ENCODE assay signal across 1 cellular context in the genomic region with DNA sequence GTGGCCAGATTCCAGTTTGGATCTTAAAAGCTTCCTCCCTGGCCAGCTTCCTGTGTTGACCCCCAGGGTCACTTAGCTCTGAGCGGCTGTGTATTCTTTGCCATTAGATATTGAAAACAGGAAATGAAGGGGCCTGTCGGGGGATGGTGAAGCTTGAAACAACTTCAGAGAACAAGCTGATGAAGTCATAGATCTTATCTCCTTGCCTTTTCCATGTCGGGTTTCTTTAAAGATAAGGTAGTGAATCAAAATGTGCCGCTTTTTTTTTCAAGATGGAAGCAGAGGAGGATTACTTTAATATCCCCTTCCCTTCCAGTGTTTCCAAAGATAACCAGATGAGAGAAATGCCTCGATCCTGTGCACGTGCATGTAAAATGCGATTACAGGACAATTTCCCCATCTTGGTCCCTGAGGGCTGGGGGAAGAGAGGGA.
TF ChIP-seq lines count a peak whose summit lies in the region.

No MANE protein-coding gene starts in this region.

TF ChIP-seq in GM23338, 12 proteins besides CTCF, POLR2A, EP300 and RAD21 (continued from another document):
- TF ChIP-seq, protein P1, sequence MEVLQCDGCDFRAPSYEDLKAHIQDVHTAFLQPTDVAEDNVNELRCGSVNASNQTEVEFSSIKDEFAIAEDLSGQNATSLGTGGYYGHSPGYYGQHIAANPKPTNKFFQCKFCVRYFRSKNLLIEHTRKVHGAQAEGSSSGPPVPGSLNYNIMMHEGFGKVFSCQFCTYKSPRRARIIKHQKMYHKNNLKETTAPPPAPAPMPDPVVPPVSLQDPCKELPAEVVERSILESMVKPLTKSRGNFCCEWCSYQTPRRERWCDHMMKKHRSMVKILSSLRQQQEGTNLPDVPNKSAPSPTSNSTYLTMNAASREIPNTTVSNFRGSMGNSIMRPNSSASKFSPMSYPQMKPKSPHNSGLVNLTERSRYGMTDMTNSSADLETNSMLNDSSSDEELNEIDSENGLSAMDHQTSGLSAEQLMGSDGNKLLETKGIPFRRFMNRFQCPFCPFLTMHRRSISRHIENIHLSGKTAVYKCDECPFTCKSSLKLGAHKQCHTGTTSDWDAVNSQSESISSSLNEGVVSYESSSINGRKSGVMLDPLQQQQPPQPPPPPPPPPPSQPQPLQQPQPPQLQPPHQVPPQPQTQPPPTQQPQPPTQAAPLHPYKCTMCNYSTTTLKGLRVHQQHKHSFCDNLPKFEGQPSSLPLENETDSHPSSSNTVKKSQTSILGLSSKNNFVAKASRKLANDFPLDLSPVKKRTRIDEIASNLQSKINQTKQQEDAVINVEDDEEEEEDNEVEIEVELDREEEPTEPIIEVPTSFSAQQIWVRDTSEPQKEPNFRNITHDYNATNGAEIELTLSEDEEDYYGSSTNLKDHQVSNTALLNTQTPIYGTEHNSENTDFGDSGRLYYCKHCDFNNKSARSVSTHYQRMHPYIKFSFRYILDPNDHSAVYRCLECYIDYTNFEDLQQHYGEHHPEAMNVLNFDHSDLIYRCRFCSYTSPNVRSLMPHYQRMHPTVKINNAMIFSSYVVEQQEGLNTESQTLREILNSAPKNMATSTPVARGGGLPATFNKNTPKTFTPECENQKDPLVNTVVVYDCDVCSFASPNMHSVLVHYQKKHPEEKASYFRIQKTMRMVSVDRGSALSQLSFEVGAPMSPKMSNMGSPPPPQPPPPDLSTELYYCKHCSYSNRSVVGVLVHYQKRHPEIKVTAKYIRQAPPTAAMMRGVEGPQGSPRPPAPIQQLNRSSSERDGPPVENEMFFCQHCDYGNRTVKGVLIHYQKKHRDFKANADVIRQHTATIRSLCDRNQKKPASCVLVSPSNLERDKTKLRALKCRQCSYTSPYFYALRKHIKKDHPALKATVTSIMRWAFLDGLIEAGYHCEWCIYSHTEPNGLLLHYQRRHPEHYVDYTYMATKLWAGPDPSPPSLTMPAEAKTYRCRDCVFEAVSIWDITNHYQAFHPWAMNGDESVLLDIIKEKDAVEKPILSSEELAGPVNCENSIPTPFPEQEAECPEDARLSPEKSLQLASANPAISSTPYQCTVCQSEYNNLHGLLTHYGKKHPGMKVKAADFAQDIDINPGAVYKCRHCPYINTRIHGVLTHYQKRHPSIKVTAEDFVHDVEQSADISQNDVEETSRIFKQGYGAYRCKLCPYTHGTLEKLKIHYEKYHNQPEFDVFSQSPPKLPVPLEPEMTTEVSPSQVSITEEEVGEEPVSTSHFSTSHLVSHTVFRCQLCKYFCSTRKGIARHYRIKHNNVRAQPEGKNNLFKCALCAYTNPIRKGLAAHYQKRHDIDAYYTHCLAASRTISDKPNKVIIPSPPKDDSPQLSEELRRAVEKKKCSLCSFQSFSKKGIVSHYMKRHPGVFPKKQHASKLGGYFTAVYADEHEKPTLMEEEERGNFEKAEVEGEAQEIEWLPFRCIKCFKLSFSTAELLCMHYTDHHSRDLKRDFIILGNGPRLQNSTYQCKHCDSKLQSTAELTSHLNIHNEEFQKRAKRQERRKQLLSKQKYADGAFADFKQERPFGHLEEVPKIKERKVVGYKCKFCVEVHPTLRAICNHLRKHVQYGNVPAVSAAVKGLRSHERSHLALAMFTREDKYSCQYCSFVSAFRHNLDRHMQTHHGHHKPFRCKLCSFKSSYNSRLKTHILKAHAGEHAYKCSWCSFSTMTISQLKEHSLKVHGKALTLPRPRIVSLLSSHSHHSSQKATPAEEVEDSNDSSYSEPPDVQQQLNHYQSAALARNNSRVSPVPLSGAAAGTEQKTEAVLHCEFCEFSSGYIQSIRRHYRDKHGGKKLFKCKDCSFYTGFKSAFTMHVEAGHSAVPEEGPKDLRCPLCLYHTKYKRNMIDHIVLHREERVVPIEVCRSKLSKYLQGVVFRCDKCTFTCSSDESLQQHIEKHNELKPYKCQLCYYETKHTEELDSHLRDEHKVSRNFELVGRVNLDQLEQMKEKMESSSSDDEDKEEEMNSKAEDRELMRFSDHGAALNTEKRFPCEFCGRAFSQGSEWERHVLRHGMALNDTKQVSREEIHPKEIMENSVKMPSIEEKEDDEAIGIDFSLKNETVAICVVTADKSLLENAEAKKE (CRISPR knock-in tag; IDR thresholded peaks at IDR 0.05) = no peak
- no peak for TF ChIP-seq CREB1 (CRISPR knock-in tag; IDR thresholded peaks at IDR 0.05; ENCODE audit: low read depth)
